9 cellular contexts compared by ENCODE assay signal in genomic region chr11:124674571-124674970, GRCh38. TPM values are rescaled to one million over a fixed set of nuclear protein-coding genes. Genes with fewer than 3 reads are reported as not detected.
DNase-seq lines count a peak whose midpoint lies in the region; ATAC-seq and TF ChIP-seq lines count a peak whose summit lies in the region.
"Had no signal": no experiment of that assay in that cellular context is flagged by ENCODE, and none has a peak within 500 bp of the region (broad histone marks: within the 10 kb centered on the region; RNA-seq: fewer than 3 reads in every experiment).

No MANE protein-coding gene starts in this region.

- peaks cover 0 to 3% of the 10 kb centered on the region in 2 donors for H3K36me3 Mint-ChIP-seq in activated T-cell treated with anti-CD3 and anti-CD28 coated beads, Interleukin-2, amount 50 U/mL, for 72 hours (ENCODE audit: insufficient read depth in 2 of 2)
- H3K36me3 Mint-ChIP-seq in activated naive CD8-positive, alpha-beta T cell treated with anti-CD3 and anti-CD28 coated beads for 36 hours = peaks cover 6% of the 10 kb centered on the region

- H3K9me3 Mint-ChIP-seq in activated T-cell treated with anti-CD3 and anti-CD28 coated beads, Interleukin-2, amount 50 U/mL, for 72 hours = peaks cover 0 to 1% of the 10 kb centered on the region in 2 donors
- H3K9me3 Mint-ChIP-seq in activated naive CD8-positive, alpha-beta T cell treated with anti-CD3 and anti-CD28 coated beads for 36 hours = peaks cover 4% of the 10 kb centered on the region

- no peaks in the 10 kb centered on the region for H3K27me3 Mint-ChIP-seq in activated T-cell treated with anti-CD3 and anti-CD28 coated beads, Interleukin-2, amount 50 U/mL, for 72 hours (ENCODE audit: low read depth)
- no peaks in the 10 kb centered on the region for H3K27me3 Mint-ChIP-seq in activated naive CD8-positive, alpha-beta T cell treated with anti-CD3 and anti-CD28 coated beads for 36 hours

- H3K27ac ChIP-seq in left lung (peak overlapping the region; percentile 84 to 92), thymus (ENCODE audit: low read depth) (no peak overlapping the region)

- peak overlapping the region; percentile 87 to 92 for H3K4me3 Mint-ChIP-seq in activated T-cell treated with anti-CD3 and anti-CD28 coated beads, Interleukin-2, amount 50 U/mL, for 72 hours
- peak overlapping the region; percentile 92 for H3K4me3 Mint-ChIP-seq in activated naive CD8-positive, alpha-beta T cell treated with anti-CD3 and anti-CD28 coated beads for 36 hours

- H3K36me3 ChIP-seq in left lung = no peaks in the 10 kb centered on the region
- H3K36me3 ChIP-seq in thymus (ENCODE audit: control insufficient read depth, insufficient read depth) = no peaks in the 10 kb centered on the region

- H3K4me1 ChIP-seq in left lung (peaks cover 9 to 49% of the 10 kb centered on the region in 2 donors), thymus (ENCODE audit: control insufficient read depth, insufficient read depth, low read length) (peaks cover 19% of the 10 kb centered on the region)

- H3K4me1 Mint-ChIP-seq in activated T-cell treated with anti-CD3 and anti-CD28 coated beads, Interleukin-2, amount 50 U/mL, for 72 hours (ENCODE audit: low read depth) = peaks cover 34% of the 10 kb centered on the region
- H3K4me1 Mint-ChIP-seq in activated naive CD8-positive, alpha-beta T cell treated with anti-CD3 and anti-CD28 coated beads for 36 hours = peaks cover 21% of the 10 kb centered on the region

- H3K9me3 ChIP-seq in left lung = no peaks in the 10 kb centered on the region
- H3K9me3 ChIP-seq in thymus (ENCODE audit: control insufficient read depth) = no peaks in the 10 kb centered on the region

- peak overlapping the region; percentile 98 for H3K27ac Mint-ChIP-seq in activated T-cell treated with anti-CD3 and anti-CD28 coated beads, Interleukin-2, amount 50 U/mL, for 72 hours
- H3K27ac Mint-ChIP-seq in activated naive CD8-positive, alpha-beta T cell treated with anti-CD3 and anti-CD28 coated beads for 36 hours = peak overlapping the region; percentile 90

- no peaks in the 10 kb centered on the region for H3K27me3 ChIP-seq in left lung
- no peaks in the 10 kb centered on the region for H3K27me3 ChIP-seq in thymus (ENCODE audit: control insufficient read depth, insufficient read depth)

- 95% methylated on average over 5 of the region's 5 CpGs for WGBS in thymus

- intact Hi-C loops in left lung (cut with DNase I) = loop anchor here (5.0 to 10.0 kb wide), 2 partner anchors 80 to 88 kb away; partner anchors contain the start of genes ESAM (in 1 of the 2) and VSIG2 (in 1 of the 2)

- ATAC-seq in activated T-cell treated with anti-CD3 and anti-CD28 coated beads, Interleukin-2, amount 50 U/mL, for 72 hours (replicated peaks in 1 of 2) = no peak
- ATAC-seq in left lung (no peak), GM21367 (IDR thresholded peaks at IDR 0.05; ENCODE audit: unreplicated experiment) (no peak)

- no peak for DNase-seq in activated T-cell treated with anti-CD3 and anti-CD28 coated beads, Interleukin-2, amount 50 U/mL, for 72 hours
- DNase-seq in activated T-cell treated with anti-CD3 and anti-CD28 coated beads, Interleukin-2, amount 50 U/mL, for 48 hours = no peak
- DNase-seq in activated naive CD8-positive, alpha-beta T cell treated with anti-CD3 and anti-CD28 coated beads for 36 hours = no peak
- DNase-seq in left lung (no peak), AML-193 (lab: John Stamatoyannopoulos, UW) (no peak), NCI-H1092 (lab: John Stamatoyannopoulos, UW) (no peak)
- DNase-seq: foreskin melanocyte had no signal

- H3K4me3 ChIP-seq in left lung (peak overlapping the region in 1 of 2 donors; percentile 64), thymus (ENCODE audit: low read length) (peak overlapping the region; percentile 80)

- TF ChIP-seq CTCF in left lung (IDR thresholded peaks at IDR 0.05) = no peak

RNA-seq across cellular contexts. Expression of gene SPA17, which starts 0.9 kb away (rescaled TPM):
- 1 to 10 TPM; 2.5 to 2.6 TPM for total RNA-seq in activated T-cell treated with anti-CD3 and anti-CD28 coated beads, Interleukin-2, amount 50 U/mL, for 72 hours
- 1 to 10 TPM; 3.4 to 4.7 TPM for total RNA-seq in activated naive CD8-positive, alpha-beta T cell treated with anti-CD3 and anti-CD28 coated beads for 36 hours
- 1 to 10 TPM; 5.6 TPM for total RNA-seq in left lung
- 11.4 TPM for polyA plus RNA-seq in thymus

RNA-seq across cellular contexts. Expression of gene SIAE, which starts 1.0 kb away (rescaled TPM):
- total RNA-seq in activated T-cell treated with anti-CD3 and anti-CD28 coated beads, Interleukin-2, amount 50 U/mL, for 72 hours = 10 to 100 TPM in 1 of 2 donors, 1 to 10 TPM in 1; 8.4 to 12.0 TPM
- 1 to 10 TPM; 4.5 to 6.9 TPM for total RNA-seq in activated naive CD8-positive, alpha-beta T cell treated with anti-CD3 and anti-CD28 coated beads for 36 hours
- total RNA-seq in left lung = 10 to 100 TPM; 34.6 to 71.5 TPM
- 13.4 TPM for polyA plus RNA-seq in thymus

RNA-seq across cellular contexts. Expression of gene TBRG1, which starts 51.9 kb away (rescaled TPM):
- 10 to 100 TPM; 45.5 to 50.8 TPM for total RNA-seq in activated T-cell treated with anti-CD3 and anti-CD28 coated beads, Interleukin-2, amount 50 U/mL, for 72 hours
- 10 to 100 TPM; 37.8 to 38.2 TPM for total RNA-seq in activated naive CD8-positive, alpha-beta T cell treated with anti-CD3 and anti-CD28 coated beads for 36 hours
- total RNA-seq in left lung = 10 to 100 TPM; 34.1 to 41.9 TPM
- polyA plus RNA-seq in thymus = 49.1 TPM
